In the genomic region with DNA sequence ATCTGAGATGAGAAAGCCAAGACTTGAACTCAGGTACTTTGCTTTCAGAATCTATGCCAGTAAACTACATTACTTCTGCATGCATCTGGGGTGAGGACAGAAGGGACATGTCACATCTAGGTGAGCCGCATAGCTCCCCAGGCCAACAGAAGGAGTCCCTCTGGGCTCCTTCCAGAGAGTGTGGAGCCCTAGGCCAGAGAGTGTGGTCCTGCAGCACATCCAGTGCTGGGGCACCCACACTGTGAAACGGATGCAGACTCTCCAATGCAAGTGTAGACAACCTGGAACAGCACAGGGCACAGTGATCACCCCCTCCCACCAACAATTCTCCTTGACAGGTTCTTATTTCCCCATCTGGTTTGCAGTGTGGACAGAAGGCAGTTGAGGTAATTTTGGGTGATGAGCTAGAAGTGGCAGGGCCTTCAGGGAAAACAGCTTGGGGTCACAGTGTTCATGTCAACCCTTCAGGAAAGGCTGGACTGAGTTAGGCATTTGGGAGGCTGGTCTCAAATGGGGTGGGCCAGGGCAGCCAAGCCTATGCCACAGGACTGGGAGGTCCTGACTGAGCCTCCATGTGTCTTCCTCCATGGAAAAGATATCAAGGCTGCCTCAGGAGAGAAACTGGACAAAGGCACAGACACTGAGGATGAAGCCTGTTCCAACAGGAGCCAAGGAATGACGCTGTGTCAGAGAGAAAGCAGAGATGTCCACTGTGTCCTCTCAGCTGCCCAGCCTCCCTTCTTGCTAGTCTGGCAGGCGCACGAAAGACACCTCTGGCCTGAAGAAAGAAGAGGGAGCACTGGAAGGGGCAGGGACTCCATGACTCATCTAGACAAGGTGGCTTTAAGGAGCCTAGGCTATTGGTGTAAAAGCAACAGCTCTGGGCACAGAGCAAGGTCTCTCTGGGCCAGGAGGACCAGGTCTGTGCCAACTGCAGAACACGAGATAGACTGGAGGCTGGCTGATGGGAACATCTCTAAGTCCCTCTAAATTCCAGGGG, we compare ENCODE assay signal across 14 cellular contexts. TPM values are rescaled to one million over a fixed set of nuclear protein-coding genes. Genes with fewer than 3 reads are reported as not detected.
A peak's percentile ranks its signal among the peaks of the same experiment; 100 is the strongest.
DNase-seq lines count a peak whose midpoint lies in the region; ATAC-seq, FAIRE-seq and TF ChIP-seq lines count a peak whose summit lies in the region.
"Had no signal": no experiment of that assay in that cellular context is flagged by ENCODE, and none has a peak within 500 bp of the region (broad histone marks: within the 10 kb centered on the region; RNA-seq: fewer than 3 reads in every experiment).

No MANE protein-coding gene starts in this region.

- H4K20me1 ChIP-seq in keratinocyte (ENCODE audit: control insufficient read depth, extremely low read depth, insufficient read depth, low read length), result peaks cover 3% of the 10 kb centered on the region

- peaks cover 26% of the 10 kb centered on the region for H3K27me3 Mint-ChIP-seq in activated CD4-positive, alpha-beta T cell treated with anti-CD3 and anti-CD28 coated beads, Interleukin-2, amount 10 ng/mL, durations not matched to agents 24 days and 14 days
- peaks cover 28% of the 10 kb centered on the region for H3K27me3 Mint-ChIP-seq in activated T-helper 2 cell treated with anti-CD3 and anti-CD28 coated beads, Interferon-gamma antibody, Interleukin-2, Interleukin-4, amounts not matched to agents 10 μg/mL and 5 μg/mL and 100 μg/mL, durations not matched to agents 14 hours and 24 hours and 36 hours (ENCODE audit: low read depth)

- no peaks in the 10 kb centered on the region for H3K9me1 ChIP-seq in keratinocyte (ENCODE audit: control insufficient read depth, extremely low read depth, insufficient read depth, low read length)

- no peak for FAIRE-seq in keratinocyte (lab: Jason Lieb, UNC)

- no peaks in the 10 kb centered on the region for H3K9me3 Mint-ChIP-seq in activated CD4-positive, alpha-beta T cell treated with anti-CD3 and anti-CD28 coated beads, Interleukin-2, amount 10 ng/mL, durations not matched to agents 24 days and 14 days
- no peaks in the 10 kb centered on the region for H3K9me3 Mint-ChIP-seq in activated T-helper 2 cell treated with anti-CD3 and anti-CD28 coated beads, Interferon-gamma antibody, Interleukin-2, Interleukin-4, amounts not matched to agents 10 μg/mL and 5 μg/mL and 100 μg/mL, durations not matched to agents 14 hours and 24 hours and 36 hours

- H3K9me3 ChIP-seq in keratinocyte (ENCODE audit: control insufficient read depth, low read depth, low read length) (no peaks in the 10 kb centered on the region), stomach (no peaks in the 10 kb centered on the region), left lung (no peaks in the 10 kb centered on the region)
- H3K9me3 ChIP-seq: prostate gland had no signal

- 85 to 90% (median 87%) methylated on average over 5 to 6 of the region's 6 CpGs for WGBS in stomach, 5 donors

- no peaks in the 10 kb centered on the region for H3K36me3 ChIP-seq in keratinocyte (ENCODE audit: control insufficient read depth in 2 of 2, extremely low read depth in 1 of 2, insufficient read depth in 2 of 2, low read length in 2 of 2)
- H3K36me3 ChIP-seq in stomach, result no peaks in the 10 kb centered on the region
- no peaks in the 10 kb centered on the region for H3K36me3 ChIP-seq in left lung
- H3K36me3 ChIP-seq: prostate gland had no signal

- H3K4me1 ChIP-seq in keratinocyte (ENCODE audit: control insufficient read depth, extremely low read depth, insufficient read depth, low read length) (peaks cover 50% of the 10 kb centered on the region), stomach (peaks cover 36 to 72% (median 57%) of the 10 kb centered on the region in 4 donors), left lung (peaks cover 26 to 67% of the 10 kb centered on the region in 2 donors)

- dilution Hi-C loops in keratinocyte (cut with MboI; ENCODE audit: extremely low pct_ligation_motif_present, low sequenced_read_pairs), result no loop called here

- peak overlapping the region; percentile 48 for H3K4me3 Mint-ChIP-seq in activated CD4-positive, alpha-beta T cell treated with anti-CD3 and anti-CD28 coated beads, Interleukin-2, amount 10 ng/mL, durations not matched to agents 24 days and 14 days
- H3K4me3 Mint-ChIP-seq in activated T-helper 2 cell treated with anti-CD3 and anti-CD28 coated beads, Interferon-gamma antibody, Interleukin-2, Interleukin-4, amounts not matched to agents 10 μg/mL and 5 μg/mL and 100 μg/mL, durations not matched to agents 14 hours and 24 hours and 36 hours (ENCODE audit: low read depth), result peak overlapping the region; percentile 11

- H3K36me3 Mint-ChIP-seq in activated CD4-positive, alpha-beta T cell treated with anti-CD3 and anti-CD28 coated beads, Interleukin-2, amount 10 ng/mL, durations not matched to agents 24 days and 14 days (ENCODE audit: low read depth), result no peaks in the 10 kb centered on the region
- H3K36me3 Mint-ChIP-seq in activated T-helper 2 cell treated with anti-CD3 and anti-CD28 coated beads, Interferon-gamma antibody, Interleukin-2, Interleukin-4, amounts not matched to agents 10 μg/mL and 5 μg/mL and 100 μg/mL, durations not matched to agents 14 hours and 24 hours and 36 hours (ENCODE audit: low read depth), result no peaks in the 10 kb centered on the region

- peak overlapping the region; percentile 70 for H3K4me2 ChIP-seq in keratinocyte (ENCODE audit: control insufficient read depth, extremely low read depth, insufficient read depth, low read depth, low read length)

- ATAC-seq in HG03457 (IDR thresholded peaks at IDR 0.05; ENCODE audit: unreplicated experiment) (no peak), left lung (no peak)

- intact Hi-C loops in activated CD4-positive, alpha-beta T cell treated with anti-CD3 and anti-CD28 coated beads, Interleukin-2, amount 10 ng/mL, durations not matched to agents 24 days and 14 days (cut with micrococcal nuclease), result no loop called here
- intact Hi-C loops in activated T-helper 2 cell treated with anti-CD3 and anti-CD28 coated beads, Interferon-gamma antibody, Interleukin-2, Interleukin-4, amounts not matched to agents 10 μg/mL and 5 μg/mL and 100 μg/mL, durations not matched to agents 14 hours and 24 hours and 36 hours (cut with micrococcal nuclease), result no loop called here
- intact Hi-C loops in stomach (cut with DNase I; ENCODE audit: low total_unique reads), result no loop called here
- intact Hi-C loops in left lung (cut with DNase I), result no loop called here

- TF ChIP-seq CTCF in keratinocyte (optimal IDR thresholded peaks at IDR 0.05 in 1 of 3, IDR thresholded peaks at IDR 0.05 in 1 of 3, conservative IDR thresholded peaks at IDR 0.05 in 1 of 3; ENCODE audit: extremely low read depth in 1 of 3, insufficient read depth in 2 of 3, low read length in 3 of 3), result no peak
- no peak for TF ChIP-seq CTCF in stomach (IDR thresholded peaks at IDR 0.05)
- no peak for TF ChIP-seq CTCF in left lung (IDR thresholded peaks at IDR 0.05)

- H3K27me3 ChIP-seq in keratinocyte (ENCODE audit: control insufficient read depth, extremely low read depth, insufficient read depth, low read length), result no peaks in the 10 kb centered on the region
- peaks cover 0 to 23% (median 0%) of the 10 kb centered on the region in 3 donors for H3K27me3 ChIP-seq in stomach
- H3K27me3 ChIP-seq in left lung, result peaks cover 0 to 35% of the 10 kb centered on the region in 2 donors

- no peak overlapping the region for H2AFZ ChIP-seq in keratinocyte (ENCODE audit: control insufficient read depth, low read length)

- no peak overlapping the region for H3K27ac Mint-ChIP-seq in activated CD4-positive, alpha-beta T cell treated with anti-CD3 and anti-CD28 coated beads, Interleukin-2, amount 10 ng/mL, durations not matched to agents 24 days and 14 days
- no peak overlapping the region for H3K27ac Mint-ChIP-seq in activated T-helper 2 cell treated with anti-CD3 and anti-CD28 coated beads, Interferon-gamma antibody, Interleukin-2, Interleukin-4, amounts not matched to agents 10 μg/mL and 5 μg/mL and 100 μg/mL, durations not matched to agents 14 hours and 24 hours and 36 hours

- no peak for TF ChIP-seq EP300 in stomach (IDR thresholded peaks at IDR 0.05)

- H3K4me3 ChIP-seq in keratinocyte (ENCODE audit: control insufficient read depth in 2 of 3, extremely low read depth in 1 of 3, insufficient read depth in 2 of 3, low read depth in 1 of 3, low read length in 3 of 3) (peak overlapping the region in 1 of 3 experiments; percentile 68), stomach (no peak overlapping the region), left lung (no peak overlapping the region)

- H3K79me2 ChIP-seq in keratinocyte (ENCODE audit: control insufficient read depth, insufficient read depth, low read length), result peaks cover 2% of the 10 kb centered on the region

- TF ChIP-seq POLR2A in stomach (IDR thresholded peaks at IDR 0.05), result no peak

- no peak overlapping the region for H3K27ac ChIP-seq in keratinocyte (ENCODE audit: control insufficient read depth, insufficient read depth, low read length)
- H3K27ac ChIP-seq in stomach, result peak overlapping the region in 4 of 5 donors; percentile 68 to 91 (median 82)
- no peak overlapping the region for H3K27ac ChIP-seq in left lung

- no peak overlapping the region for H3K9ac ChIP-seq in keratinocyte (ENCODE audit: control insufficient read depth, extremely low read depth, insufficient read depth, low read length)

- DNase-seq in activated CD4-positive, alpha-beta T cell treated with anti-CD3 and anti-CD28 coated beads, Interleukin-2, amount 10 ng/mL, durations not matched to agents 24 days and 14 days, result no peak
- DNase-seq in activated CD4-positive, alpha-beta T cell treated with anti-CD3 and anti-CD28 coated beads for 1 hour, result no peak
- no peak for DNase-seq in activated T-helper 2 cell treated with anti-CD3 and anti-CD28 coated beads, Interferon-gamma antibody, Interleukin-2, Interleukin-4, amounts not matched to agents 10 μg/mL and 5 μg/mL and 100 μg/mL, durations not matched to agents 14 hours and 24 hours and 36 hours (ENCODE audit: low spot score)
- no peak for DNase-seq in keratinocyte (ENCODE audit: low read depth, low spot score)
- no peak for DNase-seq in stomach
- DNase-seq in left lung, result no peak
- no peak for DNase-seq in NCI-H510A (lab: John Stamatoyannopoulos, UW)
- DNase-seq: ACHN, NCI-H1092 treated with DMSO at 0.1 percent for 48 hours, NCI-H774, SW 1271 had no signal

- peaks cover 41% of the 10 kb centered on the region for H3K4me1 Mint-ChIP-seq in activated CD4-positive, alpha-beta T cell treated with anti-CD3 and anti-CD28 coated beads, Interleukin-2, amount 10 ng/mL, durations not matched to agents 24 days and 14 days
- H3K4me1 Mint-ChIP-seq in activated T-helper 2 cell treated with anti-CD3 and anti-CD28 coated beads, Interferon-gamma antibody, Interleukin-2, Interleukin-4, amounts not matched to agents 10 μg/mL and 5 μg/mL and 100 μg/mL, durations not matched to agents 14 hours and 24 hours and 36 hours (ENCODE audit: low read depth), result peaks cover 19% of the 10 kb centered on the region

RNA-seq across cellular contexts. Expression of a gene that starts 1.7 kb away (rescaled TPM):
- 4.1 and 4.2 TPM in 2 replicates for total RNA-seq in activated CD4-positive, alpha-beta T cell treated with anti-CD3 and anti-CD28 coated beads, Interleukin-2, amount 10 ng/mL, durations not matched to agents 24 days and 14 days
- 4.3 and 6.9 TPM in 2 replicates for total RNA-seq in activated T-helper 2 cell treated with anti-CD3 and anti-CD28 coated beads, Interferon-gamma antibody, Interleukin-2, Interleukin-4, amounts not matched to agents 10 μg/mL and 5 μg/mL and 100 μg/mL, durations not matched to agents 14 hours and 24 hours and 36 hours
- polyA plus RNA-seq in keratinocyte, result 22.0 to 36.1 TPM (median 26.0 TPM) in 3 replicates
- polyA plus RNA-seq in keratinocyte (2011; ENCODE audit: low read depth), result 85.5 TPM
- polyA plus RNA-seq in keratinocyte (2011; cell fraction: cytosol; rRNA removed), result 26.9 and 36.7 TPM in 2 replicates
- 62.6 and 75.1 TPM in 2 replicates for polyA plus RNA-seq in keratinocyte (2011; cell fraction: nucleus; rRNA removed)
- polyA plus RNA-seq in keratinocyte (2012; ENCODE audit: low replicate concordance), result 30.7 and 70.4 TPM in 2 replicates
- 36.6 to 91.1 TPM (median 43.6 TPM) in 3 replicates for polyA minus RNA-seq in keratinocyte
- polyA minus RNA-seq in keratinocyte (2011; cell fraction: cytosol; rRNA and poly(A)+ RNA removed), result 42.4 TPM
- polyA minus RNA-seq in keratinocyte (2011; cell fraction: nucleus; rRNA and poly(A)+ RNA removed), result 33.6 and 34.4 TPM in 2 replicates
- 10 to 100 TPM in 4 of 5 donors, 1 to 10 TPM in 1; 8.2 to 73.9 (median 15.6) TPM for total RNA-seq in stomach
- polyA plus RNA-seq in stomach, result 10 to 100 TPM in 2 of 3 donors, 1 to 10 TPM in 1; 9.8 to 27.1 (median 11.3) TPM
- 10 to 100 TPM; 33.3 to 47.5 TPM for total RNA-seq in left lung

RNA-seq across cellular contexts. Expression of a gene that starts 11.2 kb away (rescaled TPM):
- 0.17 and 0.54 TPM in 2 replicates for total RNA-seq in activated CD4-positive, alpha-beta T cell treated with anti-CD3 and anti-CD28 coated beads, Interleukin-2, amount 10 ng/mL, durations not matched to agents 24 days and 14 days
- total RNA-seq in activated T-helper 2 cell treated with anti-CD3 and anti-CD28 coated beads, Interferon-gamma antibody, Interleukin-2, Interleukin-4, amounts not matched to agents 10 μg/mL and 5 μg/mL and 100 μg/mL, durations not matched to agents 14 hours and 24 hours and 36 hours, result 0.02 and 0.16 TPM in 2 replicates
- polyA plus RNA-seq in keratinocyte (0.01 to 0.02 TPM in 2 of 3 replicates, not detected in the other), stomach (under 1 TPM; 0.12 to 0.31 (median 0.20) TPM)
- not detected for polyA plus RNA-seq in keratinocyte (2011; ENCODE audit: low read depth)
- polyA plus RNA-seq in keratinocyte (2011; cell fraction: cytosol; rRNA removed), result 0.01 TPM in 1 of 2 replicates, not detected in the other
- polyA plus RNA-seq in keratinocyte (2011; cell fraction: nucleus; rRNA removed), result 0.08 and 0.11 TPM in 2 replicates
- 0.03 and 0.16 TPM in 2 replicates for polyA plus RNA-seq in keratinocyte (2012; ENCODE audit: low replicate concordance)
- polyA minus RNA-seq in keratinocyte, result 0.03 TPM in 1 of 3 replicates, not detected in the others
- not detected for polyA minus RNA-seq in keratinocyte (2011; cell fraction: cytosol; rRNA and poly(A)+ RNA removed)
- not detected in 2 replicates for polyA minus RNA-seq in keratinocyte (2011; cell fraction: nucleus; rRNA and poly(A)+ RNA removed)
- total RNA-seq in stomach (1 to 10 TPM in 2 of 5 donors, not detected in 3; 1.3 to 1.5 TPM), left lung (1 to 10 TPM; 2.9 to 5.3 TPM)
- total RNA-seq: G401 had no signal

RNA-seq across cellular contexts. Expression of a gene that starts 37.2 kb away (rescaled TPM):
- 11.4 and 12.8 TPM in 2 replicates for total RNA-seq in activated CD4-positive, alpha-beta T cell treated with anti-CD3 and anti-CD28 coated beads, Interleukin-2, amount 10 ng/mL, durations not matched to agents 24 days and 14 days
- 11.8 and 12.8 TPM in 2 replicates for total RNA-seq in activated T-helper 2 cell treated with anti-CD3 and anti-CD28 coated beads, Interferon-gamma antibody, Interleukin-2, Interleukin-4, amounts not matched to agents 10 μg/mL and 5 μg/mL and 100 μg/mL, durations not matched to agents 14 hours and 24 hours and 36 hours
- 2.1 to 2.8 TPM (median 2.1 TPM) in 3 replicates for polyA plus RNA-seq in keratinocyte
- polyA plus RNA-seq in keratinocyte (2011; ENCODE audit: low read depth), result 1.9 TPM
- 0.96 and 1.7 TPM in 2 replicates for polyA plus RNA-seq in keratinocyte (2011; cell fraction: cytosol; rRNA removed)
- 5.8 and 6.8 TPM in 2 replicates for polyA plus RNA-seq in keratinocyte (2011; cell fraction: nucleus; rRNA removed)
- polyA plus RNA-seq in keratinocyte (2012; ENCODE audit: low replicate concordance), result 1.8 and 2.2 TPM in 2 replicates
- polyA minus RNA-seq in keratinocyte, result 1.9 to 4.3 TPM (median 2.2 TPM) in 3 replicates
- 2.3 TPM for polyA minus RNA-seq in keratinocyte (2011; cell fraction: cytosol; rRNA and poly(A)+ RNA removed)
- polyA minus RNA-seq in keratinocyte (2011; cell fraction: nucleus; rRNA and poly(A)+ RNA removed), result 4.1 TPM in 2 replicates
- total RNA-seq in stomach, result 100 to 1,000 TPM in 2 of 5 donors, 10 to 100 TPM in 3; 59.8 to 191 (median 86.8) TPM
- 100 to 1,000 TPM in 1 of 3 donors, 10 to 100 TPM in 2; 24.1 to 202 (median 43.7) TPM for polyA plus RNA-seq in stomach
- total RNA-seq in left lung, result 10 to 100 TPM; 29.0 to 36.9 TPM

Comparison
In these comparisons a context has a peak if more than half of its experiments do, and no peak if none do; other contexts are left out.
1. H3K27ac ChIP-seq: peak in stomach (4 of 5); none in keratinocyte (single experiment) and left lung (0 of 2).